In genomic region chr10:2920166-2920565, GRCh38 we compare ENCODE assay signal across 31 cellular contexts.
"Had no signal": no experiment of that assay in that cellular context is flagged by ENCODE, and none has a peak within 500 bp of the region (broad histone marks: within the 10 kb centered on the region; RNA-seq: fewer than 3 reads in every experiment).

No MANE protein-coding gene starts in this region.

- H3K36me3 ChIP-seq: brain microvascular endothelial cell, Peyer's patch, SJSA1 had no signal

- H3K4me2 ChIP-seq: KMS-11, SK-N-SH had no signal

- H3K4me3 Mint-ChIP-seq: activated CD4-positive, alpha-beta T cell treated with anti-CD3 and anti-CD28 coated beads for 36 hours; activated CD4-positive, alpha-beta T cell treated with anti-CD3 and anti-CD28 coated beads, Interleukin-2, amount 10 ng/mL, durations not matched to agents 7 days and 5 days; activated naive CD8-positive, alpha-beta T cell treated with anti-CD3 and anti-CD28 coated beads for 36 hours; activated T-cell treated with anti-CD3 and anti-CD28 coated beads, Interleukin-2, amount 50 U/mL, for 4 hours; activated T-helper 1 cell treated with anti-CD3 and anti-CD28 coated beads, Interleukin-12 subunit alpha, Interleukin-12 subunit beta, Interleukin-2, Interleukin-4 antibody, amounts not matched to agents 30 ng/mL and 10 ng/mL and 1 ng/mL, durations not matched to agents 14 hours and 24 hours and 36 hours; T-helper 1 cell treated with Interleukin-12 subunit alpha and Interleukin-12 subunit beta and Interleukin-4 antibody, amounts not matched to agents 30 μg/mL and 1 μg/mL, for 36 hours; T-helper 2 cell treated with Interferon-gamma antibody and Interleukin-4, amounts not matched to agents 5 μg/mL and 100 μg/mL, for 36 hours had no signal

- H3K9ac ChIP-seq: KMS-11, SK-N-SH had no signal

- H3K4me3 ChIP-seq: Peyer's patch, SJSA1 had no signal

- H3K36me3 Mint-ChIP-seq: activated naive CD8-positive, alpha-beta T cell treated with anti-CD3 and anti-CD28 coated beads for 36 hours had no signal

- DNase-seq: activated CD4-positive, alpha-beta T cell treated with anti-CD3 and anti-CD28 coated beads for 36 hours; activated CD4-positive, alpha-beta T cell treated with anti-CD3 and anti-CD28 coated beads, Interleukin-2, amount 10 ng/mL, durations not matched to agents 7 days and 5 days; activated CD4-positive, alpha-beta T cell treated with anti-CD3 and anti-CD28 coated beads, Interleukin-2, amount 50 U/mL, for 48 hours; activated CD8-positive, alpha-beta memory T cell treated with anti-CD3 and anti-CD28 coated beads, Interleukin-2, amount 50 U/mL, for 4 hours; activated naive CD4-positive, alpha-beta T cell treated with anti-CD3 and anti-CD28 coated beads, Interleukin-2, amount 50 U/mL, for 16 hours; activated naive CD8-positive, alpha-beta T cell treated with anti-CD3 and anti-CD28 coated beads for 36 hours; activated T-cell treated with anti-CD3 and anti-CD28 coated beads for 4 hours; activated T-cell treated with anti-CD3 and anti-CD28 coated beads, Interleukin-2, amount 50 U/mL, for 4 hours; amniotic stem cell; aorta; brain microvascular endothelial cell; central memory CD4-positive, alpha-beta T cell; MM.1S; MV-4-11; NCI-H1092; NCI-H1436 treated with DMSO at 0.1 percent for 48 hours; NCI-H2107; NCI-H2171; NCI-H526; NK-92 treated with Interleukin-12 subunit alpha and Interleukin-12 subunit beta, amount 100 ng/mL, for 24 hours; PC-3; Peyer's patch; RPMI8226; SHP77 treated with DMSO at 0.1 percent for 48 hours; SK-N-SH had no signal

- H3K27ac ChIP-seq: brain microvascular endothelial cell, KMS-11, Peyer's patch, SJSA1 had no signal

- H3K4me1 Mint-ChIP-seq: activated naive CD8-positive, alpha-beta T cell treated with anti-CD3 and anti-CD28 coated beads for 36 hours had no signal

- H3K27ac Mint-ChIP-seq: activated CD4-positive, alpha-beta T cell treated with anti-CD3 and anti-CD28 coated beads for 36 hours; activated CD4-positive, alpha-beta T cell treated with anti-CD3 and anti-CD28 coated beads, Interleukin-2, amount 10 ng/mL, durations not matched to agents 7 days and 5 days; activated naive CD8-positive, alpha-beta T cell treated with anti-CD3 and anti-CD28 coated beads for 36 hours; activated T-helper 1 cell treated with anti-CD3 and anti-CD28 coated beads, Interleukin-12 subunit alpha, Interleukin-12 subunit beta, Interleukin-2, Interleukin-4 antibody, amounts not matched to agents 30 ng/mL and 10 ng/mL and 1 ng/mL, durations not matched to agents 14 hours and 24 hours and 36 hours; T-helper 1 cell treated with Interleukin-12 subunit alpha and Interleukin-12 subunit beta and Interleukin-4 antibody, amounts not matched to agents 30 μg/mL and 1 μg/mL, for 36 hours; T-helper 2 cell treated with Interferon-gamma antibody and Interleukin-4, amounts not matched to agents 5 μg/mL and 100 μg/mL, for 36 hours had no signal

- H3K9me3 ChIP-seq: Peyer's patch, SK-N-SH had no signal

- ATAC-seq: activated CD4-positive, alpha-beta T cell treated with anti-CD3 and anti-CD28 coated beads for 36 hours; activated CD4-positive, CD25-positive, alpha-beta regulatory T cell treated with anti-CD3 and anti-CD28 coated beads, Interleukin-2, amount 50 U/mL, for 24 hours; activated T-cell treated with anti-CD3 and anti-CD28 coated beads, Interleukin-2, amount 50 U/mL, for 4 hours; PC-3 had no signal

- H3K27me3 ChIP-seq: brain microvascular endothelial cell, Peyer's patch had no signal

- H3K9me3 Mint-ChIP-seq: activated CD4-positive, alpha-beta T cell treated with anti-CD3 and anti-CD28 coated beads, Interleukin-2, amount 10 ng/mL, durations not matched to agents 7 days and 5 days; activated naive CD8-positive, alpha-beta T cell treated with anti-CD3 and anti-CD28 coated beads for 36 hours; activated T-cell treated with anti-CD3 and anti-CD28 coated beads, Interleukin-2, amount 50 U/mL, for 4 hours; activated T-helper 1 cell treated with anti-CD3 and anti-CD28 coated beads, Interleukin-12 subunit alpha, Interleukin-12 subunit beta, Interleukin-2, Interleukin-4 antibody, amounts not matched to agents 30 ng/mL and 10 ng/mL and 1 ng/mL, durations not matched to agents 14 hours and 24 hours and 36 hours; T-helper 1 cell treated with Interleukin-12 subunit alpha and Interleukin-12 subunit beta and Interleukin-4 antibody, amounts not matched to agents 30 μg/mL and 1 μg/mL, for 36 hours; T-helper 2 cell treated with Interferon-gamma antibody and Interleukin-4, amounts not matched to agents 5 μg/mL and 100 μg/mL, for 36 hours had no signal

- H3K4me1 ChIP-seq: Peyer's patch had no signal
